In genomic region chr12:69168828-69169227, GRCh38 we compare ENCODE assay signal across 1 cellular context.
TF ChIP-seq lines count a peak whose summit lies in the region.

No MANE protein-coding gene starts in this region.

TF ChIP-seq in GM23338, 12 proteins besides CTCF, POLR2A, EP300 and RAD21 (continued from another document):
- no peak for TF ChIP-seq ZNF462 (CRISPR knock-in tag; IDR thresholded peaks at IDR 0.05)
- TF ChIP-seq JUNB (IDR thresholded peaks at IDR 0.05; ENCODE audit: unreplicated experiment): no peak
- TF ChIP-seq POLR2AphosphoS5 (IDR thresholded peaks at IDR 0.05; ENCODE audit: low read depth): no peak
- no peak for TF ChIP-seq ZNF114 (CRISPR knock-in tag; IDR thresholded peaks at IDR 0.05)
- TF ChIP-seq ETS1 (IDR thresholded peaks at IDR 0.05): no peak
- TF ChIP-seq ZNF331 (CRISPR knock-in tag; IDR thresholded peaks at IDR 0.05; ENCODE audit: low read depth): no peak
- no peak for TF ChIP-seq EZH2phosphoT487 (IDR thresholded peaks at IDR 0.05; ENCODE audit: unreplicated experiment)
- TF ChIP-seq EZH2 (IDR thresholded peaks at IDR 0.05; ENCODE audit: low read depth, unreplicated experiment): no peak
- TF ChIP-seq REST (IDR thresholded peaks at IDR 0.05; ENCODE audit: unreplicated experiment): no peak
- TF ChIP-seq STAT1 (IDR thresholded peaks at IDR 0.05; ENCODE audit: unreplicated experiment): no peak
- TF ChIP-seq CREB1 (CRISPR knock-in tag; IDR thresholded peaks at IDR 0.05; ENCODE audit: low read depth): no peak
